13 cellular contexts compared by ENCODE assay signal in genomic region chr18:9862686-9863085, GRCh38.
"Had no signal": no experiment of that assay in that cellular context is flagged by ENCODE, and none has a peak within 500 bp of the region (broad histone marks: within the 10 kb centered on the region; RNA-seq: fewer than 3 reads in every experiment).

No MANE protein-coding gene starts in this region.

- H3K4me3 ChIP-seq: body of pancreas, lower lobe of right lung, smooth muscle cell, testis had no signal

- H3K27me3 ChIP-seq: body of pancreas, testis had no signal

- H3K27ac ChIP-seq: body of pancreas, lower lobe of right lung, testis had no signal

- H3K4me2 ChIP-seq: smooth muscle cell had no signal

- H3K9me3 ChIP-seq: testis had no signal

- ATAC-seq: activated CD8-positive, alpha-beta T cell treated with anti-CD3 and anti-CD28 coated beads, Interleukin-2, amount 10 ng/mL, durations not matched to agents 7 days and 5 days; body of pancreas; effector memory CD8-positive, alpha-beta T cell; lower lobe of right lung; natural killer cell; sciatic nerve had no signal

- H3K4me1 ChIP-seq: body of pancreas, testis had no signal

- DNase-seq: activated CD4-positive, alpha-beta T cell treated with anti-CD3 and anti-CD28 coated beads, Interleukin-2, amount 10 ng/mL, durations not matched to agents 7 days and 5 days; activated CD8-positive, alpha-beta T cell treated with anti-CD3 and anti-CD28 coated beads, Interleukin-2, amount 10 ng/mL, durations not matched to agents 7 days and 5 days; activated naive CD8-positive, alpha-beta T cell treated with anti-CD3 and anti-CD28 coated beads, Interleukin-2, amount 10 ng/mL, durations not matched to agents 7 days and 5 days; activated T-cell treated with anti-CD3 and anti-CD28 coated beads, Interleukin-2, amount 50 U/mL, for 24 hours; body of pancreas; effector memory CD8-positive, alpha-beta T cell; hippocampal formation; lower lobe of right lung; natural killer cell; stimulated activated CD4-positive, alpha-beta T cell treated with anti-CD3 and anti-CD28 coated beads, Interleukin-4, amount 100 ng/mL, for 1 hour; testis had no signal
